In the genomic region with DNA sequence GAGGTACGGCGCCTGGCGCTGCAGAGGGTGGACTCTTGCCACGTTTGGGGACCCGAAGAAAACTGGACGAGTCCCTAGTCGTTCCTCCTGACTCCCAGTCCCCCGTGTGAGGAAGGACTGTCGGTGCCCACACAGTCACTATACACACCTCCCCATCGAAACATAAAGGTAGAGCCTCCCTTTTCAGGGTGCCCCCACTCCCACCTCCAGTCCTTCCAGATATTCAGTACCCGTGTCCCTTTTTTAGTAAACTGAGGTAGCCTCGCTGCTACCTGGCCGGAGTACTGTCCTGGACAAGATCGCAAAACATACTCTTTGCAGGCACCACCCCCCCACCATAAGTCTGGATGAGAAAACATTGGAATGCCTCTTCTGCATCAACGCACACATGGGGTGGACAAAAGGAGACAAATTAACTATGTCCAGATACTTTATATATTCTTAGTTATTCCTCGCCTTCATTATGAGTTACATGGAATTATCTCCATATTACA, we compare ENCODE assay signal across 8 cellular contexts. TPM values are rescaled to one million over a fixed set of nuclear protein-coding genes. Genes with fewer than 3 reads are reported as not detected.
DNase-seq lines count a peak whose midpoint lies in the region; ATAC-seq and TF ChIP-seq lines count a peak whose summit lies in the region.

No MANE protein-coding gene starts in this region.

- peak overlapping the region; percentile 87 for H3K27ac ChIP-seq in CD8-positive, alpha-beta T cell (ENCODE audit: low read depth, low read length)
- peak overlapping the region; percentile 94 for H3K27ac ChIP-seq in effector memory CD4-positive, alpha-beta T cell (ENCODE audit: insufficient read depth, low read length, poor library complexity, severe bottlenecking)

- no peaks in the 10 kb centered on the region for H3K9me3 Mint-ChIP-seq in CD8-positive, alpha-beta T cell
- H3K9me3 Mint-ChIP-seq in neural crest cell, result no peaks in the 10 kb centered on the region

- TF ChIP-seq CTCF in CD8-positive, alpha-beta T cell (IDR thresholded peaks at IDR 0.05), result no peak
- no peak for TF ChIP-seq CTCF in LNCaP clone FGC (IDR thresholded peaks at IDR 0.05; ENCODE audit: control insufficient read depth, extremely low read depth, insufficient read depth)
- TF ChIP-seq CTCF in neural crest cell (conservative IDR thresholded peaks at IDR 0.05), result no peak

- peaks cover 38% of the 10 kb centered on the region for H3K4me1 ChIP-seq in CD8-positive, alpha-beta T cell (ENCODE audit: insufficient read depth, low read length)
- H3K4me1 ChIP-seq in effector memory CD4-positive, alpha-beta T cell (ENCODE audit: control insufficient read depth, insufficient read depth, low read length, poor library complexity, severe bottlenecking), result peaks cover 35% of the 10 kb centered on the region

- H3K27me3 ChIP-seq in CD8-positive, alpha-beta T cell (ENCODE audit: insufficient read depth, low read length), result no peaks in the 10 kb centered on the region
- no peaks in the 10 kb centered on the region for H3K27me3 ChIP-seq in effector memory CD4-positive, alpha-beta T cell (replicated peaks; ENCODE audit: control insufficient read depth, insufficient read depth, low read length, poor library complexity, severe bottlenecking)

- H3K36me3 ChIP-seq in CD8-positive, alpha-beta T cell (ENCODE audit: insufficient read depth, low read length), result no peaks in the 10 kb centered on the region
- H3K36me3 ChIP-seq in effector memory CD4-positive, alpha-beta T cell (ENCODE audit: control insufficient read depth, insufficient read depth, low read length), result peaks cover under 1% of the 10 kb centered on the region

- CTCF ChIA-PET in CD8-positive, alpha-beta T cell (lab: Charles Lee), result interaction anchor here (2.3 to 6.8 kb wide), 3 partner anchors 33 to 38 kb away, joined by 13 to 81 read pairs (median 70); partner anchors contain the start of gene DHH

- intact Hi-C loops in CD8-positive, alpha-beta T cell (cut with DNase I, micrococcal nuclease), result loop anchor here (2.0 to 5.0 kb wide), 2 partner anchors 51 to 128 kb away; partner anchors contain the start of genes TUBA1A (in 2 of the 2) and LMBR1L (in 1 of the 2)

- no peaks in the 10 kb centered on the region for H3K9me3 ChIP-seq in CD8-positive, alpha-beta T cell (ENCODE audit: low read length)
- no peaks in the 10 kb centered on the region for H3K9me3 ChIP-seq in effector memory CD4-positive, alpha-beta T cell (ENCODE audit: control insufficient read depth, low read length)

- H3K27ac Mint-ChIP-seq in CD8-positive, alpha-beta T cell, result peak overlapping the region; percentile 98
- peak overlapping the region; percentile 32 for H3K27ac Mint-ChIP-seq in neural crest cell (ENCODE audit: unreplicated experiment)

- H3K36me3 Mint-ChIP-seq in CD8-positive, alpha-beta T cell, result peaks cover 14% of the 10 kb centered on the region
- no peaks in the 10 kb centered on the region for H3K36me3 Mint-ChIP-seq in neural crest cell (ENCODE audit: low read depth)

- DNase-seq in CD8-positive, alpha-beta T cell, result no peak
- no peak for DNase-seq in LNCaP clone FGC (ENCODE audit: low read depth)
- DNase-seq in effector memory CD4-positive, alpha-beta T cell, result no peak
- no peak for DNase-seq in neural crest cell (ENCODE audit: low read depth, low spot score)
- no peak for DNase-seq in dermis blood vessel endothelial cell
- no peak for DNase-seq in NCI-H748 (lab: John Stamatoyannopoulos, UW; ENCODE audit: unreplicated experiment)

- peaks cover 44% of the 10 kb centered on the region for H3K4me1 Mint-ChIP-seq in CD8-positive, alpha-beta T cell (ENCODE audit: low read depth)
- H3K4me1 Mint-ChIP-seq in neural crest cell, result peaks cover 43% of the 10 kb centered on the region

- POLR2A ChIA-PET in CD8-positive, alpha-beta T cell (lab: Charles Lee), result interaction anchor here (0.6 to 1.6 kb wide), 5 partner anchors 18 to 1467 kb away, joined by 3 to 7 read pairs (median 4); partner anchors contain the start of genes LMBR1L, TUBA1A and TUBA1B

- H3K4me3 Mint-ChIP-seq in CD8-positive, alpha-beta T cell, result peak overlapping the region; percentile 98
- peak overlapping the region; percentile 97 for H3K4me3 Mint-ChIP-seq in neural crest cell

- ATAC-seq in CD8-positive, alpha-beta T cell, result no peak
- no peak for ATAC-seq in GM18502 (IDR thresholded peaks at IDR 0.05; ENCODE audit: poor library complexity, unreplicated experiment)
- ATAC-seq in GM19467 (IDR thresholded peaks at IDR 0.05; ENCODE audit: unreplicated experiment), result no peak

- no peaks in the 10 kb centered on the region for H3K27me3 Mint-ChIP-seq in CD8-positive, alpha-beta T cell (ENCODE audit: low read depth)
- no peaks in the 10 kb centered on the region for H3K27me3 Mint-ChIP-seq in neural crest cell (ENCODE audit: low read depth)

- peak overlapping the region; percentile 100 for H3K4me3 ChIP-seq in CD8-positive, alpha-beta T cell (ENCODE audit: low read depth, low read length)
- H3K4me3 ChIP-seq in LNCaP clone FGC (ENCODE audit: low read depth, low read length), result peak overlapping the region; percentile 94
- peak overlapping the region; percentile 98 for H3K4me3 ChIP-seq in effector memory CD4-positive, alpha-beta T cell (ENCODE audit: insufficient read depth, low read depth, low read length, poor library complexity, severe bottlenecking)

RNA-seq across cellular contexts. Expression of gene KMT2D, which starts 0.6 kb away (rescaled TPM):
- total RNA-seq in CD8-positive, alpha-beta T cell, result 100 to 1,000 TPM; 112 to 127 TPM
- total RNA-seq in neural crest cell (99.8 and 107 TPM in 2 replicates), dermis blood vessel endothelial cell (41.2 and 99.0 TPM in 2 replicates)

RNA-seq across cellular contexts. Expression of gene RHEBL1, which starts 8.6 kb away (rescaled TPM):
- 1 to 10 TPM; 4.7 to 5.6 TPM for total RNA-seq in CD8-positive, alpha-beta T cell
- total RNA-seq in neural crest cell, result 1.2 and 2.1 TPM in 2 replicates
- total RNA-seq in dermis blood vessel endothelial cell, result 1.2 and 2.0 TPM in 2 replicates

RNA-seq across cellular contexts. Expression of gene DHH, which starts 33.4 kb away (rescaled TPM):
- under 1 TPM; 0.71 to 0.78 TPM for total RNA-seq in CD8-positive, alpha-beta T cell
- 1.5 TPM in 2 replicates for total RNA-seq in neural crest cell
- 1.2 and 3.7 TPM in 2 replicates for total RNA-seq in dermis blood vessel endothelial cell

RNA-seq across cellular contexts. Expression of gene PRKAG1, which starts 42.6 kb away (rescaled TPM):
- total RNA-seq in CD8-positive, alpha-beta T cell, result 10 to 100 TPM; 30.2 to 34.3 TPM
- 58.5 and 61.9 TPM in 2 replicates for total RNA-seq in neural crest cell
- 40.3 and 48.2 TPM in 2 replicates for total RNA-seq in dermis blood vessel endothelial cell

RNA-seq across cellular contexts. Expression of gene LMBR1L, which starts 49.4 kb away (rescaled TPM):
- 100 to 1,000 TPM; 464 to 497 TPM for total RNA-seq in CD8-positive, alpha-beta T cell
- total RNA-seq in neural crest cell (101 TPM in 2 replicates), dermis blood vessel endothelial cell (101 and 122 TPM in 2 replicates)
